ENCODE assay signal across 8 cellular contexts in genomic region chr19:584240-585001, GRCh38. TPM values are rescaled to one million over a fixed set of nuclear protein-coding genes. Genes with fewer than 3 reads are reported as not detected.
A peak's percentile ranks its signal among the peaks of the same experiment; 100 is the strongest.
DNase-seq lines count a peak whose midpoint lies in the region; ATAC-seq and TF ChIP-seq lines count a peak whose summit lies in the region.

No MANE protein-coding gene starts in this region.

- no peak overlapping the region for H3K4me3 ChIP-seq in smooth muscle cell

- no peaks in the 10 kb centered on the region for H3K36me3 ChIP-seq in smooth muscle cell (ENCODE audit: low read depth)

- peaks cover 16% of the 10 kb centered on the region for H3K27me3 ChIP-seq in smooth muscle cell (ENCODE audit: low read depth)

- H3K79me2 ChIP-seq in smooth muscle cell (ENCODE audit: low read depth), result peaks cover 12% of the 10 kb centered on the region

- peak; percentile 80 for TF ChIP-seq CTCF in smooth muscle cell (IDR thresholded peaks at IDR 0.05; ENCODE audit: borderline replicate concordance, insufficient read depth, poor library complexity, severe bottlenecking)

- no peak overlapping the region for H2AFZ ChIP-seq in smooth muscle cell (ENCODE audit: low read depth)

- no peak overlapping the region for H3K4me2 ChIP-seq in smooth muscle cell

- H3K27ac Mint-ChIP-seq in activated naive CD4-positive, alpha-beta T cell treated with anti-CD3 and anti-CD28 coated beads for 36 hours, result peak overlapping the region; percentile 26

- peak; percentile 77 for ATAC-seq in Right ventricle myocardium superior (ENCODE audit: poor library complexity)
- no peak for ATAC-seq in GM21576 (IDR thresholded peaks at IDR 0.05; ENCODE audit: unreplicated experiment)
- ATAC-seq in GM19328 (IDR thresholded peaks at IDR 0.05; ENCODE audit: unreplicated experiment), result no peak

- peaks cover 12% of the 10 kb centered on the region for H3K27me3 Mint-ChIP-seq in activated naive CD4-positive, alpha-beta T cell treated with anti-CD3 and anti-CD28 coated beads for 36 hours (ENCODE audit: low read depth)

- WGBS in smooth muscle cell (ENCODE audit: low lambda C conversion rate), result 51% methylated on average over 31 of the region's 38 CpGs

- no peaks in the 10 kb centered on the region for H3F3A ChIP-seq in smooth muscle cell (ENCODE audit: low read depth)

- H3K9me3 Mint-ChIP-seq in activated naive CD4-positive, alpha-beta T cell treated with anti-CD3 and anti-CD28 coated beads for 36 hours, result no peaks in the 10 kb centered on the region

- H3K27ac ChIP-seq in smooth muscle cell (ENCODE audit: low read depth), result no peak overlapping the region

- CTCF ChIA-PET in activated naive CD4-positive, alpha-beta T cell treated with anti-CD3 and anti-CD28 coated beads for 36 hours (lab: Charles Lee), result interaction anchor here (0.6 to 1.5 kb wide), 9 partner anchors 10 to 199 kb away, joined by 3 to 7 read pairs (median 3); no protein-coding TSS in a partner anchor

- peak; percentile 82 for DNase-seq in NCI-H82 (lab: John Stamatoyannopoulos, UW)
- DNase-seq in NCI-H82 treated with DMSO at 0.1 percent for 48 hours (lab: John Stamatoyannopoulos, UW; ENCODE audit: unreplicated experiment), result no peak
- DNase-seq in RPMI8226, result peak; percentile 61
- DNase-seq in activated naive CD4-positive, alpha-beta T cell treated with anti-CD3 and anti-CD28 coated beads for 36 hours, result peak; percentile 64
- DNase-seq in Right ventricle myocardium superior, result peak; percentile 68
- DNase-seq in smooth muscle cell (lab: John Stamatoyannopoulos, UW; ENCODE audit: unreplicated experiment), result peak; percentile 20

- no peaks in the 10 kb centered on the region for H3K9me3 ChIP-seq in smooth muscle cell (replicated peaks; ENCODE audit: low read depth)

- no peaks in the 10 kb centered on the region for H3K36me3 Mint-ChIP-seq in activated naive CD4-positive, alpha-beta T cell treated with anti-CD3 and anti-CD28 coated beads for 36 hours (ENCODE audit: low read depth)

- H3K4me1 Mint-ChIP-seq in activated naive CD4-positive, alpha-beta T cell treated with anti-CD3 and anti-CD28 coated beads for 36 hours (ENCODE audit: low read depth), result peaks cover 9% of the 10 kb centered on the region

- no peak overlapping the region for H3K4me3 Mint-ChIP-seq in activated naive CD4-positive, alpha-beta T cell treated with anti-CD3 and anti-CD28 coated beads for 36 hours

- H3K9ac ChIP-seq in smooth muscle cell (ENCODE audit: low read depth), result no peak overlapping the region

- intact Hi-C loops in activated naive CD4-positive, alpha-beta T cell treated with anti-CD3 and anti-CD28 coated beads for 36 hours (cut with micrococcal nuclease), result loop anchor here (2.0 kb wide), 1 partner anchor 150 kb away; no protein-coding TSS in a partner anchor
- intact Hi-C loops in Right ventricle myocardium superior (cut with DNase I), result no loop called here

- no peaks in the 10 kb centered on the region for H3K4me1 ChIP-seq in smooth muscle cell (ENCODE audit: low read depth)

- peaks cover 52% of the 10 kb centered on the region for H4K20me1 ChIP-seq in smooth muscle cell (ENCODE audit: low read depth)

RNA-seq across cellular contexts. Expression of gene HCN2, which starts 5.3 kb away (rescaled TPM):
- under 1 TPM; 0.41 to 0.49 TPM for total RNA-seq in activated naive CD4-positive, alpha-beta T cell treated with anti-CD3 and anti-CD28 coated beads for 36 hours
- total RNA-seq in Right ventricle myocardium superior, result 4.1 TPM
- 0.27 and 0.81 TPM in 2 replicates for total RNA-seq in smooth muscle cell
- 0.12 and 0.49 TPM in 2 replicates for polyA plus RNA-seq in smooth muscle cell

RNA-seq across cellular contexts. Expression of gene BSG, which starts 12.0 kb away (rescaled TPM):
- total RNA-seq in activated naive CD4-positive, alpha-beta T cell treated with anti-CD3 and anti-CD28 coated beads for 36 hours, result 100 to 1,000 TPM; 160 to 161 TPM
- total RNA-seq in Right ventricle myocardium superior (1,928 TPM), smooth muscle cell (431 and 469 TPM in 2 replicates)
- polyA plus RNA-seq in smooth muscle cell, result 971 and 1,057 TPM in 2 replicates

RNA-seq across cellular contexts. Expression of gene GZMM, which starts 40.6 kb away (rescaled TPM):
- total RNA-seq in activated naive CD4-positive, alpha-beta T cell treated with anti-CD3 and anti-CD28 coated beads for 36 hours, result 10 to 100 TPM; 20.7 TPM
- 0.32 TPM for total RNA-seq in Right ventricle myocardium superior
- total RNA-seq in smooth muscle cell, result not detected in 2 replicates
- polyA plus RNA-seq in smooth muscle cell, result 0.23 and 0.64 TPM in 2 replicates

RNA-seq across cellular contexts. Expression of gene POLRMT, which starts 48.9 kb away (rescaled TPM):
- total RNA-seq in activated naive CD4-positive, alpha-beta T cell treated with anti-CD3 and anti-CD28 coated beads for 36 hours, result 10 to 100 TPM; 63.8 to 65.6 TPM
- total RNA-seq in Right ventricle myocardium superior (54.5 TPM), smooth muscle cell (15.2 and 23.8 TPM in 2 replicates)
- 65.3 and 74.2 TPM in 2 replicates for polyA plus RNA-seq in smooth muscle cell

RNA-seq across cellular contexts. Expression of gene CDC34, which starts 52.9 kb away (rescaled TPM):
- total RNA-seq in activated naive CD4-positive, alpha-beta T cell treated with anti-CD3 and anti-CD28 coated beads for 36 hours, result 10 to 100 TPM; 42.1 to 42.5 TPM
- total RNA-seq in Right ventricle myocardium superior, result 86.3 TPM
- 67.7 and 72.7 TPM in 2 replicates for total RNA-seq in smooth muscle cell
- 151 and 159 TPM in 2 replicates for polyA plus RNA-seq in smooth muscle cell

Comparison
In these comparisons a context has a peak if more than half of its experiments do, and no peak if none do; other contexts are left out.
1. RNA of gene GZMM, which starts 40.6 kb away (total RNA-seq): 20.7 TPM in activated naive CD4-positive, alpha-beta T cell treated with anti-CD3 and anti-CD28 coated beads for 36 hours; 0.32 TPM in Right ventricle myocardium superior (single experiment) and not detected in smooth muscle cell; every median in the first group is over 10 times any median in the second.